ENCODE assay signal across 9 cellular contexts in genomic region chr5:100790170-100790665, GRCh38.
DNase-seq lines count a peak whose midpoint lies in the region; ATAC-seq lines count a peak whose summit lies in the region.
"Had no signal": no experiment of that assay in that cellular context is flagged by ENCODE, and none has a peak within 500 bp of the region (broad histone marks: within the 10 kb centered on the region; RNA-seq: fewer than 3 reads in every experiment).

No MANE protein-coding gene starts in this region.

- H3K18ac ChIP-seq in mesendoderm (ENCODE audit: low read length): no peak overlapping the region

- no peak overlapping the region for H3K27ac ChIP-seq in mesendoderm (ENCODE audit: low read depth, low read length)

- no CpG with 5 or more reads among the region's 4 CpGs for WGBS in mesendoderm (ENCODE audit: extremely low coverage, insufficient coverage, low lambda C conversion rate)

- no peak overlapping the region for H3K4me3 ChIP-seq in mesendoderm (ENCODE audit: low read length)

- H3K27me3 ChIP-seq in mesendoderm (ENCODE audit: insufficient read depth, low read length, poor library complexity): no peaks in the 10 kb centered on the region

- ATAC-seq in GM18867 (IDR thresholded peaks at IDR 0.05; ENCODE audit: unreplicated experiment) (peak; percentile 43), HG02763 (IDR thresholded peaks at IDR 0.05; ENCODE audit: unreplicated experiment) (peak; percentile 82), GM21529 (IDR thresholded peaks at IDR 0.05; ENCODE audit: unreplicated experiment) (no peak)

- H4K5ac ChIP-seq in mesendoderm (ENCODE audit: low read length): no peak overlapping the region

- peak; percentile 70 for DNase-seq in OCI-M1 (lab: John Stamatoyannopoulos, UW)
- DNase-seq in mesendoderm: peak; percentile 56
- DNase-seq in NCI-H226: no peak
- no peak for DNase-seq in amygdala (lab: John Stamatoyannopoulos, UW)
- no peak for DNase-seq in COLO668 (lab: John Stamatoyannopoulos, UW; ENCODE audit: unreplicated experiment)
- DNase-seq: naive B cell had no signal

- no peaks in the 10 kb centered on the region for H3K79me1 ChIP-seq in mesendoderm (ENCODE audit: low read length)

- no peak overlapping the region for H2BK120ac ChIP-seq in mesendoderm (ENCODE audit: low read depth, low read length)

- no peak overlapping the region for H3K9ac ChIP-seq in mesendoderm (ENCODE audit: low read length)

- no peak overlapping the region for H2BK5ac ChIP-seq in mesendoderm (ENCODE audit: low read length)

- no peaks in the 10 kb centered on the region for H3K36me3 ChIP-seq in mesendoderm (ENCODE audit: control insufficient read depth, insufficient read depth, low read length)

- H2BK15ac ChIP-seq in mesendoderm (replicated peaks; ENCODE audit: low read depth): no peak overlapping the region

- no peaks in the 10 kb centered on the region for H3K4me1 ChIP-seq in mesendoderm (ENCODE audit: control insufficient read depth, low read depth, low read length)

- H3K4me2 ChIP-seq in mesendoderm (ENCODE audit: low read length): no peak overlapping the region

- no peak overlapping the region for H3K23ac ChIP-seq in mesendoderm (ENCODE audit: low read length)

- no peaks in the 10 kb centered on the region for H3K79me2 ChIP-seq in mesendoderm (ENCODE audit: control insufficient read depth, insufficient read depth, low read length)

- no peak overlapping the region for H2AK5ac ChIP-seq in mesendoderm (ENCODE audit: low read length)

- peak overlapping the region; percentile 60 for H3K56ac ChIP-seq in mesendoderm (ENCODE audit: low read length)

- H3K4ac ChIP-seq in mesendoderm (ENCODE audit: low read depth, low read length): no peak overlapping the region

- no peak overlapping the region for H4K8ac ChIP-seq in mesendoderm (ENCODE audit: low read depth, low read length)

Comparison
In these comparisons a context has a peak if more than half of its experiments do, and no peak if none do; other contexts are left out.
1. DNase-seq: peak in OCI-M1 (single experiment) and mesendoderm (single experiment); none in NCI-H226 (single experiment), amygdala (0 of 56) and COLO668 (single experiment).